Comparison of ENCODE assay signal across 8 cellular contexts in genomic region chr2:96407041-96407918, GRCh38.
DNase-seq lines count a peak whose midpoint lies in the region; ATAC-seq and TF ChIP-seq lines count a peak whose summit lies in the region.

No MANE protein-coding gene starts in this region.

- H3K27ac ChIP-seq in PC-9, result no peak overlapping the region; the same call in 1 of the 2 replicates
- H3K27ac ChIP-seq in esophagus squamous epithelium, result no peak overlapping the region

- 0 out of 2 replicates have a peak overlapping the region, but pooled peaks have one; percentile 20 for H3K4me2 ChIP-seq in PC-9

- no peaks in the 10 kb centered on the region for H3K9me3 Mint-ChIP-seq in naive thymus-derived CD8-positive, alpha-beta T cell
- no peaks in the 10 kb centered on the region for H3K9me3 Mint-ChIP-seq in stimulated activated memory B cell treated with anti-CD40 and anti-IgM and Interleukin-4, amounts not matched to agents 10 μg/mL and 1 μg/mL and 100 μg/mL, for 72 hours

- H4K20me1 ChIP-seq in PC-9 (ENCODE audit: insufficient read depth), result no peaks in the 10 kb centered on the region

- no peaks in the 10 kb centered on the region for H3K79me2 ChIP-seq in PC-9 (ENCODE audit: low read depth)

- H3K27me3 ChIP-seq in PC-9 (ENCODE audit: insufficient read depth, low read depth) (no peaks in the 10 kb centered on the region), esophagus squamous epithelium (peaks cover 0 to 25% (median 0%) of the 10 kb centered on the region in 4 donors)

- peak overlapping the region; percentile 92 to 99 (median 98) for H3K27ac Mint-ChIP-seq in naive thymus-derived CD8-positive, alpha-beta T cell
- peak overlapping the region; percentile 45 for H3K27ac Mint-ChIP-seq in stimulated activated memory B cell treated with anti-CD40 and anti-IgM and Interleukin-4, amounts not matched to agents 10 μg/mL and 1 μg/mL and 100 μg/mL, for 72 hours

- H3K36me3 ChIP-seq in PC-9 (ENCODE audit: low read depth), result no peaks in the 10 kb centered on the region
- H3K36me3 ChIP-seq in esophagus squamous epithelium, result no peaks in the 10 kb centered on the region

- CTCF ChIA-PET in PC-9 (lab: Charles Lee), result interaction anchor here (0.6 to 3.3 kb wide), 8 partner anchors 14 to 385 kb away, joined by 3 to 35 read pairs (median 3); no protein-coding TSS in a partner anchor

- POLR2A ChIA-PET in PC-9 (lab: Charles Lee; ENCODE audit: unreplicated experiment), result interaction anchor here (0.6 kb wide), 1 partner anchor 85 kb away, joined by 3 read pairs; no protein-coding TSS in a partner anchor
- POLR2A ChIA-PET in naive thymus-derived CD8-positive, alpha-beta T cell (lab: Charles Lee), result interaction anchor here (0.7 to 4.4 kb wide), 25 partner anchors 13 to 1306 kb away, joined by 3 to 47 read pairs (median 4); partner anchors contain the start of genes ANKRD36, ARID5A, NCAPH and SNRNP200

- no peaks in the 10 kb centered on the region for H3K36me3 Mint-ChIP-seq in naive thymus-derived CD8-positive, alpha-beta T cell
- H3K36me3 Mint-ChIP-seq in stimulated activated memory B cell treated with anti-CD40 and anti-IgM and Interleukin-4, amounts not matched to agents 10 μg/mL and 1 μg/mL and 100 μg/mL, for 72 hours, result no peaks in the 10 kb centered on the region

- peaks cover 20 to 65% (median 49%) of the 10 kb centered on the region in 4 donors for H3K4me1 Mint-ChIP-seq in naive thymus-derived CD8-positive, alpha-beta T cell
- peaks cover 10% of the 10 kb centered on the region for H3K4me1 Mint-ChIP-seq in stimulated activated memory B cell treated with anti-CD40 and anti-IgM and Interleukin-4, amounts not matched to agents 10 μg/mL and 1 μg/mL and 100 μg/mL, for 72 hours

- H3K4me1 ChIP-seq in PC-9 (replicated peaks; ENCODE audit: insufficient read depth), result peaks cover 49% of the 10 kb centered on the region
- peaks cover 0 to 36% (median 4%) of the 10 kb centered on the region in 3 donors for H3K4me1 ChIP-seq in esophagus squamous epithelium

- H3K4me3 Mint-ChIP-seq in naive thymus-derived CD8-positive, alpha-beta T cell, result peak overlapping the region; percentile 64 to 95 (median 88)
- H3K4me3 Mint-ChIP-seq in stimulated activated memory B cell treated with anti-CD40 and anti-IgM and Interleukin-4, amounts not matched to agents 10 μg/mL and 1 μg/mL and 100 μg/mL, for 72 hours, result no peak overlapping the region

- H2AFZ ChIP-seq in PC-9, result no peak overlapping the region

- no peak for TF ChIP-seq POLR2A in esophagus squamous epithelium (IDR thresholded peaks at IDR 0.05)

- TF ChIP-seq CTCF in PC-9 (conservative IDR thresholded peaks at IDR 0.05), result peak; percentile 95
- peak; percentile 52 to 84 (median 76) for TF ChIP-seq CTCF in esophagus squamous epithelium (IDR thresholded peaks at IDR 0.05)

- H3K9me3 ChIP-seq in PC-9 (ENCODE audit: insufficient read depth, low read depth) (no peaks in the 10 kb centered on the region), esophagus squamous epithelium (no peaks in the 10 kb centered on the region)

- H3K4me3 ChIP-seq in PC-9 (no peak overlapping the region), esophagus squamous epithelium (no peak overlapping the region)

- peaks cover 37% of the 10 kb centered on the region; the same call in 1 of the 2 replicates for H3F3A ChIP-seq in PC-9 (ENCODE audit: insufficient read depth, low read depth)

- ATAC-seq in naive thymus-derived CD8-positive, alpha-beta T cell, result peak; percentile 94 to 96
- peak; percentile 74 for ATAC-seq in stimulated activated memory B cell treated with anti-CD40 and anti-IgM and Interleukin-4, amounts not matched to agents 10 μg/mL and 1 μg/mL and 100 μg/mL, for 72 hours
- no peak for ATAC-seq in GM21529 (IDR thresholded peaks at IDR 0.05; ENCODE audit: unreplicated experiment)

- intact Hi-C loops in PC-9 (cut with micrococcal nuclease; ENCODE audit: unreplicated experiment) (loop anchor here (1.0 kb wide), 1 partner anchor 102 kb away; no protein-coding TSS in a partner anchor), esophagus squamous epithelium (cut with DNase I) (loop anchor here (5.0 kb wide), 1 partner anchor 100 kb away; the partner anchor contains the start of gene NEURL3)

- WGBS in esophagus squamous epithelium, 2 donors, result 15 to 16% methylated on average over 8 to 14 of the region's 20 CpGs

- no peaks in the 10 kb centered on the region for H3K9me2 ChIP-seq in PC-9 (ENCODE audit: insufficient read depth)

- DNase-seq in DMS53 (lab: John Stamatoyannopoulos, UW) (peak; percentile 93), HK-2 (ENCODE audit: unreplicated experiment) (peak; percentile 51), PC-9 (peak; percentile 59 to 71), esophagus squamous epithelium (lab: John Stamatoyannopoulos, UW) (no peak)
- peak; percentile 73 to 80 for DNase-seq in activated T-cell treated with anti-CD3 and anti-CD28 coated beads, Interleukin-2, amount 50 U/mL, for 48 hours
- DNase-seq in naive thymus-derived CD8-positive, alpha-beta T cell, result peak; percentile 53 to 94 (median 85)

- BruUV-seq in PC-9 (replicated peaks; lab: Mats Ljungman, UMichigan), result no TSS peak

- H3K27me3 Mint-ChIP-seq in naive thymus-derived CD8-positive, alpha-beta T cell, result no peaks in the 10 kb centered on the region
- H3K27me3 Mint-ChIP-seq in stimulated activated memory B cell treated with anti-CD40 and anti-IgM and Interleukin-4, amounts not matched to agents 10 μg/mL and 1 μg/mL and 100 μg/mL, for 72 hours, result no peaks in the 10 kb centered on the region
